18 cellular contexts compared by ENCODE assay signal in genomic region chr2:231065966-231066365, GRCh38. TPM values are rescaled to one million over a fixed set of nuclear protein-coding genes. Genes with fewer than 3 reads are reported as not detected.
DNase-seq lines count a peak whose midpoint lies in the region; ATAC-seq, FAIRE-seq and TF ChIP-seq lines count a peak whose summit lies in the region.
"Had no signal": no experiment of that assay in that cellular context is flagged by ENCODE, and none has a peak within 500 bp of the region (broad histone marks: within the 10 kb centered on the region; RNA-seq: fewer than 3 reads in every experiment).

No MANE protein-coding gene starts in this region.

- ATAC-seq in HG02981 (IDR thresholded peaks at IDR 0.05; ENCODE audit: unreplicated experiment), result no peak
- ATAC-seq: CD8-positive, alpha-beta T cell had no signal

- peak; percentile 78 for FAIRE-seq in H54 (lab: Jason Lieb, UNC)
- FAIRE-seq in islet of Langerhans (lab: Jason Lieb, UNC), result peak; percentile 30
- FAIRE-seq: A204.1, D721Med, G401.6 had no signal

- TF ChIP-seq POLR2A in H54 (IDR thresholded peaks at IDR 0.05; ENCODE audit: low read depth, low read length), result no peak

- DNase-seq in H54 (ENCODE audit: insufficient read length, low spot score), result no peak
- no peak for DNase-seq in occipital lobe (lab: John Stamatoyannopoulos, UW)
- DNase-seq in activated naive CD4-positive, alpha-beta T cell treated with anti-CD3 and anti-CD28 coated beads, Interleukin-2, amount 50 U/mL, for 16 hours, result no peak
- DNase-seq: 8988T; ACHN; Caco-2; Calu3; CD4-positive, alpha-beta T cell; CD8-positive, alpha-beta T cell; DMS79 treated with DMSO at 0.1 percent for 48 hours; GF-D8 had no signal

RNA-seq across cellular contexts. Expression of gene PSMD1, which starts 9.3 kb away (rescaled TPM):
- 111 TPM for total RNA-seq in occipital lobe

RNA-seq across cellular contexts. Expression of gene C2orf72, which starts 28.6 kb away (rescaled TPM):
- 32.4 TPM for total RNA-seq in occipital lobe
- total RNA-seq: A673; B cell; CD4-positive, alpha-beta T cell; CD8-positive, alpha-beta T cell had no signal

RNA-seq across cellular contexts. Expression of gene HTR2B, which starts 58.9 kb away (rescaled TPM):
- 0.62 TPM for total RNA-seq in occipital lobe
- total RNA-seq: A673; B cell; Caco-2; Calu3; CD8-positive, alpha-beta T cell had no signal
